In the genomic region with DNA sequence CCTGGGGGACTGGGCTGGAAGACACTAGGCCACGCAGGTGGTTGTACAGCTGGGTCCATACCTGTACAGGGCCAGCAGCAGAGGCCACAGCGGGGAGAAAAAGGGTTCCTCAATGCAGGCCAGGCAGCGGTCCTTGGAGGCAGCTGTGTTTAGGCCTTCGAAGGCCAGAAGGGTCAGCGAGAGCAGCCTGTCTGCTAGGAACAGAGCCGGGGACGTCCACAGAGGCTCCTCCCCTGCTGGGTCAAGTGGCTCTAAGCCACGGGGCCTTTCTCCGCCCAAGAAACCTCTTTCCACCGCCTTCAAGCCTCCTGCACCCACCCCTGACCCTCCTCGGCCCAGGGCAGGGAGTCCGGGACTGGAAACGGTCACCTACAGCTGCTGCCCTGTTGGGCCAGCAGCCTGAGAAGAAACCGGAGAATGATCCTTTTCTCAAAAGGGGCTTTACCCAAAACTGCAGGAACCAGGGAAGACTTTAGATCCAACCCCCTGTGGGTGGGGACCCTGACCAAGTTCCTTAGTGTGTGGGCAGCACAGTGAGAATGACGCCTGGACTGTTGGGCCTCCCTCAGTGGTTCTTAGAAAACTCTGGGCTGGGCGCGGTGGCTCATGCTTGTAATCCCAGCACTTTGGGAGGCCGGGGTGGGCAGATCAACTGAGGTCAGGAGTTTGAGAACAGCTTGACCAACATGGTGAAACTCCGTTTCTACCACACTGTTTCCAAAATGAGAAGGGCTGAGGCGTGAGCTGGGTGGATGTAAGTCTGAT, we compare ENCODE assay signal across 26 cellular contexts. TPM values are rescaled to one million over a fixed set of nuclear protein-coding genes. Genes with fewer than 3 reads are reported as not detected.
DNase-seq lines count a peak whose midpoint lies in the region; FAIRE-seq and TF ChIP-seq lines count a peak whose summit lies in the region.
"Had no signal": no experiment of that assay in that cellular context is flagged by ENCODE, and none has a peak within 500 bp of the region (broad histone marks: within the 10 kb centered on the region; RNA-seq: fewer than 3 reads in every experiment).

No MANE protein-coding gene starts in this region.

- H3K9me3 Mint-ChIP-seq in activated CD4-positive, alpha-beta T cell treated with anti-CD3 and anti-CD28 coated beads, Interleukin-2, amount 10 ng/mL, durations not matched to agents 24 days and 14 days = no peaks in the 10 kb centered on the region
- no peaks in the 10 kb centered on the region for H3K9me3 Mint-ChIP-seq in neural crest cell
- H3K9me3 Mint-ChIP-seq: stimulated activated effector memory CD8-positive, alpha-beta T cell treated with anti-CD3 and anti-CD28 coated beads, Interleukin-12 subunit alpha, Interleukin-12 subunit beta, amount 100 ng/mL, for 72 hours had no signal

- peaks cover 8% of the 10 kb centered on the region for H3K36me3 Mint-ChIP-seq in activated CD4-positive, alpha-beta T cell treated with anti-CD3 and anti-CD28 coated beads, Interleukin-2, amount 10 ng/mL, durations not matched to agents 24 days and 14 days (ENCODE audit: low read depth)
- H3K36me3 Mint-ChIP-seq in neural crest cell (ENCODE audit: low read depth) = peaks cover 4% of the 10 kb centered on the region

- no peaks in the 10 kb centered on the region for H3K27me3 ChIP-seq in bronchial epithelial cell (ENCODE audit: control insufficient read depth, insufficient read depth, low read length)

- H3K4me3 Mint-ChIP-seq in activated CD4-positive, alpha-beta T cell treated with anti-CD3 and anti-CD28 coated beads, Interleukin-2, amount 10 ng/mL, durations not matched to agents 24 days and 14 days = peak overlapping the region; percentile 59
- H3K4me3 Mint-ChIP-seq in neural crest cell = peak overlapping the region; percentile 76
- H3K4me3 Mint-ChIP-seq: activated naive CD8-positive, alpha-beta T cell treated with anti-CD3 and anti-CD28 coated beads, Interleukin-2, amount 10 ng/mL, durations not matched to agents 7 days and 5 days; stimulated activated effector memory CD8-positive, alpha-beta T cell treated with anti-CD3 and anti-CD28 coated beads, Interleukin-12 subunit alpha, Interleukin-12 subunit beta, amount 100 ng/mL, for 72 hours had no signal

- FAIRE-seq in bronchial epithelial cell (lab: Jason Lieb, UNC) = peak; percentile 58
- FAIRE-seq: A204.1, H54, HepG2, urothelium cell line had no signal

- TF ChIP-seq CTCF in HEK293 (tag by site-specific recombination; IDR thresholded peaks at IDR 0.05) = no peak
- TF ChIP-seq CTCF in bronchial epithelial cell (IDR thresholded peaks at IDR 0.05; ENCODE audit: insufficient read depth, low read length, severe bottlenecking) = no peak
- no peak for TF ChIP-seq CTCF in neural crest cell (conservative IDR thresholded peaks at IDR 0.05)

- no peaks in the 10 kb centered on the region; the same call in 1 of the 2 replicates for H3K4me1 ChIP-seq in HEK293 (ENCODE audit: control insufficient read depth, insufficient read depth, low read length)

- H3K9me3 ChIP-seq in HEK293 (ENCODE audit: control insufficient read depth, insufficient read depth, low read depth, low read length) = no peaks in the 10 kb centered on the region
- H3K9me3 ChIP-seq: heart left ventricle had no signal

- H3K27ac ChIP-seq in HEK293 (ENCODE audit: extremely low read depth, low read depth, low read length) = no peak overlapping the region
- H3K27ac ChIP-seq: heart left ventricle, SK-N-MC had no signal

- POLR2A ChIA-PET in HEK293 (lab: Yijun Ruan, JAX) = interaction anchor here (0.5 to 1.9 kb wide), 3 partner anchors 10 to 96 kb away, joined by 3 to 5 read pairs (median 4); no protein-coding TSS in a partner anchor

- CTCF ChIA-PET in HEK293 (lab: Yijun Ruan, JAX) = interaction anchor here (0.7 to 1.4 kb wide), 2 partner anchors 9 to 82 kb away, joined by 3 to 5 read pairs; no protein-coding TSS in a partner anchor

- H3K36me3 ChIP-seq in HEK293 (ENCODE audit: control insufficient read depth in 2 of 2, insufficient read depth in 1 of 2, low read length in 2 of 2) (peaks cover 0 to 12% of the 10 kb centered on the region in 2 experiments; a peak in 2 of 3 replicates), bronchial epithelial cell (ENCODE audit: control insufficient read depth, insufficient read depth, low read length) (peaks cover 2% of the 10 kb centered on the region)

- DNase-seq in activated CD4-positive, alpha-beta T cell treated with anti-CD3 and anti-CD28 coated beads, Interleukin-2, amount 10 ng/mL, durations not matched to agents 24 days and 14 days = no peak
- no peak for DNase-seq in activated CD4-positive, alpha-beta T cell treated with anti-CD3 and anti-CD28 coated beads for 1 hour
- DNase-seq in bronchial epithelial cell (ENCODE audit: low read depth) = no peak
- DNase-seq in neural crest cell (ENCODE audit: low read depth, low spot score) = no peak
- no peak for DNase-seq in DMS114 treated with DMSO at 0.1 percent for 48 hours (lab: John Stamatoyannopoulos, UW; ENCODE audit: unreplicated experiment)
- DNase-seq in stimulated activated CD8-positive, alpha-beta memory T cell treated with anti-CD3 and anti-CD28 coated beads, Interleukin-4, amount 100 ng/mL, for 48 hours = no peak
- no peak for DNase-seq in OCI-M2 (lab: John Stamatoyannopoulos, UW; ENCODE audit: unreplicated experiment)
- DNase-seq: activated CD4-positive, CD25-positive, alpha-beta regulatory T cell; activated naive CD8-positive, alpha-beta T cell treated with anti-CD3 and anti-CD28 coated beads, Interleukin-2, amount 10 ng/mL, durations not matched to agents 7 days and 5 days; cerebellar nuclear complex; DMS79 treated with DMSO at 0.1 percent for 48 hours; erythroblast; foreskin fibroblast; heart left ventricle; NCI-H1092; NCI-H187 treated with DMSO at 0.1 percent for 48 hours; NCI-H69; T-helper 9 cell had no signal

- no peak overlapping the region for H3K27ac Mint-ChIP-seq in activated CD4-positive, alpha-beta T cell treated with anti-CD3 and anti-CD28 coated beads, Interleukin-2, amount 10 ng/mL, durations not matched to agents 24 days and 14 days
- H3K27ac Mint-ChIP-seq in neural crest cell (ENCODE audit: unreplicated experiment) = peak overlapping the region; percentile 19
- H3K27ac Mint-ChIP-seq: activated naive CD8-positive, alpha-beta T cell treated with anti-CD3 and anti-CD28 coated beads, Interleukin-2, amount 10 ng/mL, durations not matched to agents 7 days and 5 days; stimulated activated effector memory CD8-positive, alpha-beta T cell treated with anti-CD3 and anti-CD28 coated beads, Interleukin-12 subunit alpha, Interleukin-12 subunit beta, amount 100 ng/mL, for 72 hours had no signal

- H3K27me3 Mint-ChIP-seq in activated CD4-positive, alpha-beta T cell treated with anti-CD3 and anti-CD28 coated beads, Interleukin-2, amount 10 ng/mL, durations not matched to agents 24 days and 14 days = no peaks in the 10 kb centered on the region
- peaks cover 5% of the 10 kb centered on the region for H3K27me3 Mint-ChIP-seq in neural crest cell (ENCODE audit: low read depth)
- H3K27me3 Mint-ChIP-seq: activated naive CD8-positive, alpha-beta T cell treated with anti-CD3 and anti-CD28 coated beads, Interleukin-2, amount 10 ng/mL, durations not matched to agents 7 days and 5 days had no signal

- intact Hi-C loops in activated CD4-positive, alpha-beta T cell treated with anti-CD3 and anti-CD28 coated beads, Interleukin-2, amount 10 ng/mL, durations not matched to agents 24 days and 14 days (cut with micrococcal nuclease) = loop anchor here (10.0 kb wide), 2 partner anchors 55 to 465 kb away; no protein-coding TSS in a partner anchor

- H3K4me3 ChIP-seq in HEK293 (ENCODE audit: low read depth, low read length) (no peak overlapping the region), bronchial epithelial cell (ENCODE audit: low read depth, low read length) (no peak overlapping the region)
- H3K4me3 ChIP-seq: heart left ventricle, SK-N-MC, smooth muscle cell had no signal

- peaks cover 8% of the 10 kb centered on the region for H3K4me1 Mint-ChIP-seq in activated CD4-positive, alpha-beta T cell treated with anti-CD3 and anti-CD28 coated beads, Interleukin-2, amount 10 ng/mL, durations not matched to agents 24 days and 14 days
- peaks cover 12% of the 10 kb centered on the region for H3K4me1 Mint-ChIP-seq in neural crest cell

TF ChIP-seq in HEK293, 187 proteins besides CTCF, POLR2A, EP300 and RAD21:
- TF ChIP-seq SP2 (tag by site-specific recombination; IDR thresholded peaks at IDR 0.05) (0 out of 2 replicates have a peak, but pooled peaks have one; percentile 5), EGR2 (tag by site-specific recombination; IDR thresholded peaks at IDR 0.05; ENCODE audit: low read depth) (peak; percentile 22; the same call in 1 of the 2 replicates), ZBTB8A (tag by site-specific recombination; IDR thresholded peaks at IDR 0.05) (no peak)
- TF ChIP-seq, protein P1, sequence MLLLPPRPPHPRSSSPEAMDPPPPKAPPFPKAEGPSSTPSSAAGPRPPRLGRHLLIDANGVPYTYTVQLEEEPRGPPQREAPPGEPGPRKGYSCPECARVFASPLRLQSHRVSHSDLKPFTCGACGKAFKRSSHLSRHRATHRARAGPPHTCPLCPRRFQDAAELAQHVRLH (tag by site-specific recombination; IDR thresholded peaks at IDR 0.05) = no peak

RNA-seq across cellular contexts. Expression of a gene that starts 8.4 kb away (rescaled TPM):
- 12.8 and 13.2 TPM in 2 replicates for total RNA-seq in activated CD4-positive, alpha-beta T cell treated with anti-CD3 and anti-CD28 coated beads, Interleukin-2, amount 10 ng/mL, durations not matched to agents 24 days and 14 days
- total RNA-seq in bronchial epithelial cell (12.1 and 14.2 TPM in 2 replicates), neural crest cell (8.6 and 10.6 TPM in 2 replicates)

RNA-seq across cellular contexts. Expression of a gene that starts 10.8 kb away (rescaled TPM):
- total RNA-seq in activated CD4-positive, alpha-beta T cell treated with anti-CD3 and anti-CD28 coated beads, Interleukin-2, amount 10 ng/mL, durations not matched to agents 24 days and 14 days = 3.6 and 3.9 TPM in 2 replicates
- total RNA-seq in bronchial epithelial cell (3.4 and 4.6 TPM in 2 replicates), neural crest cell (18.0 and 20.2 TPM in 2 replicates)

RNA-seq across cellular contexts. Expression of a gene that starts 11.4 kb away (rescaled TPM):
- total RNA-seq in activated CD4-positive, alpha-beta T cell treated with anti-CD3 and anti-CD28 coated beads, Interleukin-2, amount 10 ng/mL, durations not matched to agents 24 days and 14 days = 32.9 and 33.3 TPM in 2 replicates
- 12.9 and 15.5 TPM in 2 replicates for total RNA-seq in bronchial epithelial cell
- 31.6 and 32.9 TPM in 2 replicates for total RNA-seq in neural crest cell

RNA-seq across cellular contexts. Expression of a gene that starts 23.4 kb away (rescaled TPM):
- 104 and 108 TPM in 2 replicates for total RNA-seq in activated CD4-positive, alpha-beta T cell treated with anti-CD3 and anti-CD28 coated beads, Interleukin-2, amount 10 ng/mL, durations not matched to agents 24 days and 14 days
- total RNA-seq in bronchial epithelial cell = 30.5 and 280 TPM in 2 replicates
- 127 and 131 TPM in 2 replicates for total RNA-seq in neural crest cell

RNA-seq across cellular contexts. Expression of a gene that starts 52.3 kb away (rescaled TPM):
- total RNA-seq in activated CD4-positive, alpha-beta T cell treated with anti-CD3 and anti-CD28 coated beads, Interleukin-2, amount 10 ng/mL, durations not matched to agents 24 days and 14 days = 14.6 and 17.2 TPM in 2 replicates
- total RNA-seq in bronchial epithelial cell (1.3 and 2.3 TPM in 2 replicates), neural crest cell (41.7 and 42.6 TPM in 2 replicates)
